ENCODE assay signal across 10 cellular contexts in the genomic region with DNA sequence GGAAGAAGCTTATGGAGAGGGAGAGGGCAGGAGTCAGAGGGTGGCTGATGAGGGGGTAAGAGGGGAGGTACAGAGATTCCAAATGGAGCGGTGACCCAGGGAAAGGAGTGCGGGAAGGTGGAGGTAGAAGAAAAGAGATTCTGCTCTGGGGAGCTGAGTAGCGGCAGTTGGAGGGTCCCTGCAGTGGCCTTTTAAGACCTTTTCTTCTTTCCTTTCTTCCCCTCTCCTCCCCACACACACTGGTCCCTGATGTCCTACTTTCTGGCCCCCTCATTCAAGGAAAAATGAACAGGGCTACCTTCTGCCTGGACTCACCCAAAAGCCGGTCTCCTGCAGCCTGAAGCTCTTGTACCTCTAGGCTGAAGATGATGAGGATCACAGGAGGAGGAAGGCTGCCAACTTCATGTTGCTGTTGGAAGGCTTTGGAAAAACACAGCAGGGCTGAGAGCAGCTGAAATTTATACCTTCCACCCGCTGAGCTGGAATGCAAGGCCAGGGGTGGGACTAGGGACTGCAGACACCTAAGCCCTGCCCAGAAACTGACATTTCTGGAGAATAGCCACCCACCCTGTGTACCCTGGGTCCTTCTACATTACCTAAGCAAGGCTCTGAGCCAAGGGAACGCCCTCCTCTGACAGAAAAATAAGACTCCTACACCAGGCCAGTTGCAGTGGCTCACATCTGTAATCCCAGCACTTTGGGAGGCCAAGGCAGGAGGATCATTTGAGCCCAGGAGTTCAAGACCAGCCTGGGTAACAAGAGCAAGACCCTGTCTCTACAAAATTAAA. TPM values are rescaled to one million over a fixed set of nuclear protein-coding genes. Genes with fewer than 3 reads are reported as not detected.
DNase-seq lines count a peak whose midpoint lies in the region; ATAC-seq and TF ChIP-seq lines count a peak whose summit lies in the region.
"Had no signal": no experiment of that assay in that cellular context is flagged by ENCODE, and none has a peak within 500 bp of the region (broad histone marks: within the 10 kb centered on the region; RNA-seq: fewer than 3 reads in every experiment).

No MANE protein-coding gene starts in this region.

- H3K79me2 ChIP-seq in H9 (ENCODE audit: insufficient read depth, low read length), result no peaks in the 10 kb centered on the region

- peak; percentile 29; the same call in 1 of the 3 replicates for ATAC-seq in SK-N-SH treated with all-trans-retinoic acid at 6 μM for 48 hours
- peak; percentile 14 for ATAC-seq in foreskin keratinocyte
- ATAC-seq in GM21717 (IDR thresholded peaks at IDR 0.05; ENCODE audit: unreplicated experiment), result no peak
- no peak for ATAC-seq in GM18505 (IDR thresholded peaks at IDR 0.05; ENCODE audit: unreplicated experiment)

- H3K4ac ChIP-seq in H9 (ENCODE audit: low read depth, low read length), result no peak overlapping the region

- no peaks in the 10 kb centered on the region for H3K23me2 ChIP-seq in H9 (ENCODE audit: insufficient read length, low read depth, low read length, poor library complexity, severe bottlenecking)

- peaks cover 8% of the 10 kb centered on the region in 2 experiments for H3K9me3 Mint-ChIP-seq in H9

- no peak overlapping the region for H4K91ac ChIP-seq in H9 (ENCODE audit: insufficient read length, low read depth, low read length)

- H3K36me3 ChIP-seq in suprapubic skin, result no peaks in the 10 kb centered on the region

- no peaks in the 10 kb centered on the region; the same call in 1 of the 2 replicates for H3K27me3 Mint-ChIP-seq in H9 (ENCODE audit: low read depth)

- no peak overlapping the region for H3T11ph ChIP-seq in H9 (ENCODE audit: low read length)

- TF ChIP-seq EP300 in suprapubic skin (IDR thresholded peaks at IDR 0.05), result no peak

- H2BK120ac ChIP-seq in H9 (ENCODE audit: low read depth, low read length, poor library complexity, severe bottlenecking), result peak overlapping the region; percentile 67

- no peak overlapping the region for H3K4me2 ChIP-seq in H9 (ENCODE audit: insufficient read depth, insufficient read length, low read length)

- no peak overlapping the region for H2BK15ac ChIP-seq in H9 (ENCODE audit: low read depth, low read length)

- peaks cover 0 to 7% (median 4%) of the 10 kb centered on the region in 3 experiments; a peak in 5 of 7 replicates for H3K36me3 Mint-ChIP-seq in H9 (ENCODE audit: insufficient read depth in 1 of 3, low read depth in 3 of 3)

- no peak overlapping the region for H2BK5ac ChIP-seq in H9 (ENCODE audit: insufficient read length, low read length)

- no peak overlapping the region for H3K18ac ChIP-seq in H9 (ENCODE audit: insufficient read length, low read depth, low read length)

- H2AFZ ChIP-seq in H9 (ENCODE audit: low read length), result no peak overlapping the region

- no peak overlapping the region for H3K14ac ChIP-seq in H9 (ENCODE audit: insufficient read depth, low read length)

- H3K27ac ChIP-seq in H9 (ENCODE audit: insufficient read length, low read depth, low read length) (no peak overlapping the region), foreskin keratinocyte (no peak overlapping the region), suprapubic skin (peak overlapping the region; percentile 18)

- no peak overlapping the region for H2AK5ac ChIP-seq in H9 (ENCODE audit: insufficient read length, low read length)

- H4K5ac ChIP-seq in H9 (ENCODE audit: insufficient read length, low read depth, low read length), result no peak overlapping the region

- peaks cover 25 to 27% of the 10 kb centered on the region in 2 experiments for H3K4me1 Mint-ChIP-seq in H9

- no peak overlapping the region for H2BK12ac ChIP-seq in H9 (ENCODE audit: insufficient read length, low read depth, low read length)

- no peak overlapping the region for H3K4me3 Mint-ChIP-seq in H9

- H3K4me1 ChIP-seq in H9 (ENCODE audit: insufficient read depth, low read length), result peaks cover 3% of the 10 kb centered on the region; the same call in 1 of the 2 replicates
- H3K4me1 ChIP-seq in foreskin keratinocyte, result peaks cover 3% of the 10 kb centered on the region
- H3K4me1 ChIP-seq in suprapubic skin, result peaks cover 19% of the 10 kb centered on the region

- no peak overlapping the region for H4K8ac ChIP-seq in H9 (replicated peaks; ENCODE audit: insufficient read length, low read depth, low read length)

- no CpG with 5 or more reads among the region's 6 CpGs for WGBS in H9 (ENCODE audit: extremely low coverage, insufficient read length, low lambda C conversion rate)
- 70% methylated on average over 6 of the region's 6 CpGs for WGBS in suprapubic skin

- TF ChIP-seq CTCF in H9 (conservative IDR thresholded peaks at IDR 0.05) (no peak), foreskin keratinocyte (conservative IDR thresholded peaks at IDR 0.05) (no peak), suprapubic skin (IDR thresholded peaks at IDR 0.05) (no peak)

- TF ChIP-seq POLR2A in suprapubic skin (IDR thresholded peaks at IDR 0.05) (no peak), GM18505 (IDR thresholded peaks at IDR 0.05; ENCODE audit: borderline replicate concordance, extremely low read depth, insufficient read depth, insufficient read length) (no peak)

- no peaks in the 10 kb centered on the region for H3K79me1 ChIP-seq in H9 (ENCODE audit: insufficient read depth, low read depth, low read length, poor library complexity, severe bottlenecking)

- H3K9ac ChIP-seq in H9 (ENCODE audit: extremely low read depth, insufficient read length, low read length), result no peak overlapping the region

- H2BK20ac ChIP-seq in H9 (ENCODE audit: low read depth, low read length, poor library complexity, severe bottlenecking), result no peak overlapping the region

- H3K4me3 ChIP-seq in suprapubic skin, result no peak overlapping the region

- no peak overlapping the region for H3K23ac ChIP-seq in H9 (ENCODE audit: insufficient read length, low read depth, low read length)

- no peaks in the 10 kb centered on the region for H4K20me1 ChIP-seq in H9 (ENCODE audit: control insufficient read depth, insufficient read depth, insufficient read length)

- H3K27me3 ChIP-seq in H9 (ENCODE audit: insufficient read depth, low read length) (no peaks in the 10 kb centered on the region), foreskin keratinocyte (no peaks in the 10 kb centered on the region), suprapubic skin (no peaks in the 10 kb centered on the region)

- no peak overlapping the region for H3K56ac ChIP-seq in H9 (ENCODE audit: insufficient read length, low read depth, low read length)

- H3K27ac Mint-ChIP-seq in H9, result no peak overlapping the region

- DNase-seq in H9, result peak; percentile 56
- DNase-seq in foreskin keratinocyte, result no peak
- no peak for DNase-seq in suprapubic skin (ENCODE audit: low spot score in 2 of 2)
- DNase-seq in cerebellar cortex (ENCODE audit: low spot score), result no peak
- no peak for DNase-seq in DMS53 (lab: John Stamatoyannopoulos, UW)
- DNase-seq: activated CD8-positive, alpha-beta memory T cell treated with anti-CD3 and anti-CD28 coated beads, Interleukin-2, amount 50 U/mL, for 48 hours; NCI-H1930 had no signal

- H3K9me3 ChIP-seq in H9 (ENCODE audit: control insufficient read depth, low read depth, low read length) (no peaks in the 10 kb centered on the region), suprapubic skin (no peaks in the 10 kb centered on the region)

TF ChIP-seq in SK-N-SH treated with all-trans-retinoic acid at 6 μM for 48 hours, 23 proteins besides CTCF, POLR2A, EP300 and RAD21 (continues in another document):
- TF ChIP-seq ZFP3 (CRISPR knock-in tag; IDR thresholded peaks at IDR 0.05) (no peak), CREB5 (CRISPR knock-in tag; IDR thresholded peaks at IDR 0.05; ENCODE audit: low read depth) (no peak), ARNTL (CRISPR knock-in tag; IDR thresholded peaks at IDR 0.05; ENCODE audit: borderline replicate concordance, low read depth) (no peak), BACH2 (CRISPR knock-in tag; IDR thresholded peaks at IDR 0.05; ENCODE audit: borderline replicate concordance) (no peak), ZFP30 (CRISPR knock-in tag; IDR thresholded peaks at IDR 0.05) (no peak), TSHZ2 (CRISPR knock-in tag; IDR thresholded peaks at IDR 0.05) (no peak), TOX (CRISPR knock-in tag; IDR thresholded peaks at IDR 0.05; ENCODE audit: borderline replicate concordance) (no peak), OSR1 (CRISPR knock-in tag; IDR thresholded peaks at IDR 0.05) (no peak), ZNF70 (CRISPR knock-in tag; IDR thresholded peaks at IDR 0.05) (no peak), CSDC2 (CRISPR knock-in tag; IDR thresholded peaks at IDR 0.05) (no peak)

RNA-seq across cellular contexts. Expression of gene HEATR6, which starts 9.4 kb away (rescaled TPM):
- total RNA-seq in H9 (2021) (35.3 and 36.3 TPM in 2 replicates), foreskin keratinocyte (14.5 and 20.7 TPM in 2 replicates), suprapubic skin (10 to 100 TPM; 11.5 to 46.9 (median 26.6) TPM)
- 6.3 and 7.2 TPM in 2 replicates for polyA plus RNA-seq in foreskin keratinocyte

Comparison
In these comparisons a context has a peak if more than half of its experiments do, and no peak if none do; other contexts are left out.
1. ATAC-seq: peak in SK-N-SH treated with all-trans-retinoic acid at 6 μM for 48 hours (single experiment) and foreskin keratinocyte (single experiment); none in GM21717 (single experiment) and GM18505 (single experiment).